ENCODE assay signal across 8 cellular contexts in the genomic region with DNA sequence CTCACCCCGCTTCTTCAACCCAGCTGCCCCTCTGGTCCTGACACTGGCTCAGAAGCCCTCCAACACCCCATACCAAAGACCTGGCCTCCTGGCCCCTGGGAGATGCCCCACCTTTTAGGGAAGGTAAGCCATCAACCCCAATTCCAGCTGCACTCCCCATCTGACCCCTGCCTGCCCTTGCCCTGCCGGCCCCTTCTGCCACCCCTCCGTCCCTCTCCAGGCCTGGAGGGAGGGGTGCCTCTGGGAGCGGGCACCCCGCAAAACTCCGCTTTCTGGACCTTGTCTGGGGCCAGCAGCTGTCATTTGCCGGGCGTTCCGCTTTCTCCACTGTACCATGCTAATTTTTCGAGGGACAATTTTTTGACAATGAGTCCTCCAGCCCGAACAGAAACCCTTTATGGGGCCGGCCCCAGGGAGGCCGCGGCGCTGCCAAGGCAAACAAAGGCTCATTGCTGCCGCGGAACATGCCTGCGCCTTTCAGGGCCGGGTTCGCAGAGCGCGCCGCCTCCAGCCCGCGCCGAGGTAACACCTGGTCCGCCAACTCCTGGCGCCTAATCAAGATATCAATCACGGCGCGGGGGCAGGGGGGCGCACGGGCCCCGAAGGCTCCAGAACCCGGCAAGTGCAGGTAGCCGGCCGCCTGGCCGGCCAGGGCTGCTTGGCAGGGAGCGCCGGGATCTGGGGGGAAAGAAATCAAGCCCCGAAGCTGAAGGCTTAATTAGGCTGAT.
DNase-seq lines count a peak whose midpoint lies in the region; ATAC-seq lines count a peak whose summit lies in the region.

No MANE protein-coding gene starts in this region.

- peak overlapping the region; percentile 58 for H3K4me3 Mint-ChIP-seq in activated naive CD4-positive, alpha-beta T cell treated with anti-CD3 and anti-CD28 coated beads, Interleukin-2, amount 50 U/mL, for 24 hours

- ATAC-seq in GM19467 (IDR thresholded peaks at IDR 0.05; ENCODE audit: unreplicated experiment) (no peak), HG02642 (IDR thresholded peaks at IDR 0.05; ENCODE audit: poor library complexity, unreplicated experiment) (no peak)

- no peak overlapping the region for H3K27ac Mint-ChIP-seq in activated naive CD4-positive, alpha-beta T cell treated with anti-CD3 and anti-CD28 coated beads, Interleukin-2, amount 50 U/mL, for 24 hours

- peaks cover 20% of the 10 kb centered on the region for H3K27me3 Mint-ChIP-seq in activated naive CD4-positive, alpha-beta T cell treated with anti-CD3 and anti-CD28 coated beads, Interleukin-2, amount 50 U/mL, for 24 hours

- no peak for DNase-seq in activated naive CD4-positive, alpha-beta T cell treated with anti-CD3 and anti-CD28 coated beads, Interleukin-2, amount 50 U/mL, for 16 hours
- peak in 55 of 61 donors; percentile 9 to 82 (median 48) for DNase-seq in caudate nucleus (lab: John Stamatoyannopoulos, UW)
- peak; percentile 76 for DNase-seq in superior temporal gyrus (ENCODE audit: extremely low spot score)
- no peak for DNase-seq in SKM-1 treated with dmso at 0.1 percent for 144 hours (lab: John Stamatoyannopoulos, UW; ENCODE audit: unreplicated experiment)

- H3K27ac ChIP-seq in caudate nucleus (ENCODE audit: low read depth, low read length) (peak overlapping the region; percentile 79), layer of hippocampus (ENCODE audit: low read depth, low read length) (peak overlapping the region; percentile 67)

- no peaks in the 10 kb centered on the region for H3K36me3 Mint-ChIP-seq in activated naive CD4-positive, alpha-beta T cell treated with anti-CD3 and anti-CD28 coated beads, Interleukin-2, amount 50 U/mL, for 24 hours

- peaks cover 3% of the 10 kb centered on the region for H3K27me3 ChIP-seq in layer of hippocampus (ENCODE audit: control insufficient read depth, insufficient read depth, low read length)

- H3K9me3 Mint-ChIP-seq in activated naive CD4-positive, alpha-beta T cell treated with anti-CD3 and anti-CD28 coated beads, Interleukin-2, amount 50 U/mL, for 24 hours, result no peaks in the 10 kb centered on the region

- peaks cover 6% of the 10 kb centered on the region for H3K4me1 Mint-ChIP-seq in activated naive CD4-positive, alpha-beta T cell treated with anti-CD3 and anti-CD28 coated beads, Interleukin-2, amount 50 U/mL, for 24 hours

Comparison
In these comparisons a context has a peak if more than half of its experiments do, and no peak if none do; other contexts are left out.
1. DNase-seq: peak in caudate nucleus (55 of 61) and superior temporal gyrus (single experiment); none in activated naive CD4-positive, alpha-beta T cell treated with anti-CD3 and anti-CD28 coated beads, Interleukin-2, amount 50 U/mL, for 16 hours (single experiment) and SKM-1 treated with dmso at 0.1 percent for 144 hours (single experiment).